16 cellular contexts compared by ENCODE assay signal in genomic region chr22:31241200-31241599, GRCh38. TPM values are rescaled to one million over a fixed set of nuclear protein-coding genes. Genes with fewer than 3 reads are reported as not detected.
DNase-seq lines count a peak whose midpoint lies in the region; ATAC-seq and TF ChIP-seq lines count a peak whose summit lies in the region.
"Had no signal": no experiment of that assay in that cellular context is flagged by ENCODE, and none has a peak within 500 bp of the region (broad histone marks: within the 10 kb centered on the region; RNA-seq: fewer than 3 reads in every experiment).

No MANE protein-coding gene starts in this region.

- no peak overlapping the region for H3K27ac Mint-ChIP-seq in endodermal cell
- H3K27ac Mint-ChIP-seq in osteocyte (ENCODE audit: unreplicated experiment) = peak overlapping the region; percentile 69
- no peak overlapping the region for H3K27ac Mint-ChIP-seq in activated naive CD4-positive, alpha-beta T cell treated with anti-CD3 and anti-CD28 coated beads for 36 hours
- H3K27ac Mint-ChIP-seq: activated CD4-positive, alpha-beta memory T cell treated with anti-CD3 and anti-CD28 coated beads for 36 hours had no signal

- H3K27me3 ChIP-seq in PC-9 (ENCODE audit: insufficient read depth, low read depth) (no peaks in the 10 kb centered on the region), endodermal cell (ENCODE audit: control insufficient read depth, insufficient read depth, low read length, poor library complexity, severe bottlenecking) (no peaks in the 10 kb centered on the region)
- H3K27me3 ChIP-seq: breast epithelium had no signal

- DNase-seq in EL (peak; percentile 50), PC-9 (peak; percentile 24 to 64), endodermal cell (peak; percentile 66), osteocyte (ENCODE audit: extremely low spot score, unreplicated experiment) (no peak), NOMO-1 treated with dmso at 0.1 percent for 144 hours (lab: John Stamatoyannopoulos, UW; ENCODE audit: unreplicated experiment) (no peak)
- DNase-seq in activated naive CD4-positive, alpha-beta T cell treated with anti-CD3 and anti-CD28 coated beads for 36 hours = no peak
- DNase-seq: activated CD4-positive, alpha-beta memory T cell treated with anti-CD3 and anti-CD28 coated beads for 36 hours; activated effector memory CD4-positive, alpha-beta T cell treated with anti-CD3 and anti-CD28 coated beads, Interleukin-2, amount 50 U/mL, for 16 hours; NCI-H1417; NCI-H446; PC-3; substantia nigra had no signal

- H3K4me3 Mint-ChIP-seq in endodermal cell = no peak overlapping the region
- H3K4me3 Mint-ChIP-seq in osteocyte (ENCODE audit: unreplicated experiment) = no peak overlapping the region
- no peak overlapping the region for H3K4me3 Mint-ChIP-seq in activated naive CD4-positive, alpha-beta T cell treated with anti-CD3 and anti-CD28 coated beads for 36 hours
- H3K4me3 Mint-ChIP-seq: activated CD4-positive, alpha-beta memory T cell treated with anti-CD3 and anti-CD28 coated beads for 36 hours had no signal

- no TSS peak for BruUV-seq in PC-9 (replicated peaks; lab: Mats Ljungman, UMichigan)

- no peak overlapping the region for H3K9ac ChIP-seq in endodermal cell (ENCODE audit: extremely low read depth, low read length, poor library complexity, severe bottlenecking)

- ATAC-seq in HG03139 (IDR thresholded peaks at IDR 0.05; ENCODE audit: unreplicated experiment) = no peak
- ATAC-seq in GM18505 (IDR thresholded peaks at IDR 0.05; ENCODE audit: unreplicated experiment) = no peak
- ATAC-seq: PC-3 had no signal

- CTCF ChIA-PET in PC-9 (lab: Charles Lee) = no interaction called here
- CTCF ChIA-PET in activated naive CD4-positive, alpha-beta T cell treated with anti-CD3 and anti-CD28 coated beads for 36 hours (lab: Charles Lee) = no interaction called here

- H3K36me3 Mint-ChIP-seq in endodermal cell (ENCODE audit: low read depth) (peaks cover 11% of the 10 kb centered on the region), osteocyte (ENCODE audit: unreplicated experiment) (no peaks in the 10 kb centered on the region)
- peaks cover 3% of the 10 kb centered on the region for H3K36me3 Mint-ChIP-seq in activated naive CD4-positive, alpha-beta T cell treated with anti-CD3 and anti-CD28 coated beads for 36 hours (ENCODE audit: low read depth)

- peaks cover 45% of the 10 kb centered on the region for H3F3A ChIP-seq in PC-9 (ENCODE audit: insufficient read depth, low read depth)

- H3K9me2 ChIP-seq in PC-9 (ENCODE audit: insufficient read depth) = no peaks in the 10 kb centered on the region

- 50 to 68% methylated on average over 1 of the region's 1 CpG for WGBS in endodermal cell (ENCODE audit: insufficient coverage in 1 of 2, insufficient read length in 1 of 2), 2 experiments

- TF ChIP-seq POLR2A in GM18505 (IDR thresholded peaks at IDR 0.05; ENCODE audit: borderline replicate concordance, extremely low read depth, insufficient read depth, insufficient read length) = no peak

- H4K20me1 ChIP-seq in PC-9 (ENCODE audit: insufficient read depth) = no peaks in the 10 kb centered on the region

- peaks cover 47% of the 10 kb centered on the region for H3K4me1 ChIP-seq in PC-9 (replicated peaks; ENCODE audit: insufficient read depth)
- peaks cover 23% of the 10 kb centered on the region for H3K4me1 ChIP-seq in endodermal cell (ENCODE audit: control insufficient read depth, insufficient read depth, low read length)

- no peak overlapping the region for H2AFZ ChIP-seq in PC-9

- H3K36me3 ChIP-seq in PC-9 (ENCODE audit: low read depth) = no peaks in the 10 kb centered on the region
- no peaks in the 10 kb centered on the region for H3K36me3 ChIP-seq in endodermal cell (ENCODE audit: control insufficient read depth, insufficient read depth, low read length)
- H3K36me3 ChIP-seq: breast epithelium had no signal

- H3K9me3 ChIP-seq in PC-9 (ENCODE audit: insufficient read depth, low read depth) (no peaks in the 10 kb centered on the region), endodermal cell (ENCODE audit: control insufficient read depth, low read length) (no peaks in the 10 kb centered on the region)
- H3K9me3 ChIP-seq: breast epithelium had no signal

- H3K4me3 ChIP-seq in PC-9 (no peak overlapping the region), endodermal cell (ENCODE audit: low read length) (no peak overlapping the region)
- H3K4me3 ChIP-seq: breast epithelium, skin epidermis had no signal

- no peaks in the 10 kb centered on the region for H3K79me2 ChIP-seq in PC-9 (ENCODE audit: low read depth)

- peaks cover 28% of the 10 kb centered on the region for H3K4me1 Mint-ChIP-seq in endodermal cell
- H3K4me1 Mint-ChIP-seq in osteocyte (ENCODE audit: unreplicated experiment) = peaks cover 56% of the 10 kb centered on the region
- H3K4me1 Mint-ChIP-seq in activated naive CD4-positive, alpha-beta T cell treated with anti-CD3 and anti-CD28 coated beads for 36 hours (ENCODE audit: low read depth) = peaks cover 10% of the 10 kb centered on the region

- TF ChIP-seq CTCF in PC-9 (conservative IDR thresholded peaks at IDR 0.05) (no peak), endodermal cell (conservative IDR thresholded peaks at IDR 0.05) (no peak), osteocyte (IDR thresholded peaks at IDR 0.05) (no peak)

- POLR2A ChIA-PET in PC-9 (lab: Charles Lee; ENCODE audit: unreplicated experiment) = no interaction called here

- H3K27ac ChIP-seq in PC-9 (0 out of 2 replicates have a peak overlapping the region, but pooled peaks have one; percentile 2), endodermal cell (ENCODE audit: low read depth, low read length) (no peak overlapping the region)
- H3K27ac ChIP-seq: breast epithelium, skin epidermis had no signal

- H3K9me3 Mint-ChIP-seq in endodermal cell (no peaks in the 10 kb centered on the region), osteocyte (ENCODE audit: unreplicated experiment) (no peaks in the 10 kb centered on the region)
- no peaks in the 10 kb centered on the region for H3K9me3 Mint-ChIP-seq in activated naive CD4-positive, alpha-beta T cell treated with anti-CD3 and anti-CD28 coated beads for 36 hours
- H3K9me3 Mint-ChIP-seq: activated CD4-positive, alpha-beta memory T cell treated with anti-CD3 and anti-CD28 coated beads for 36 hours had no signal

- H3K27me3 Mint-ChIP-seq in endodermal cell (ENCODE audit: insufficient read depth) (no peaks in the 10 kb centered on the region), osteocyte (ENCODE audit: unreplicated experiment) (no peaks in the 10 kb centered on the region)
- no peaks in the 10 kb centered on the region for H3K27me3 Mint-ChIP-seq in activated naive CD4-positive, alpha-beta T cell treated with anti-CD3 and anti-CD28 coated beads for 36 hours (ENCODE audit: low read depth)
- H3K27me3 Mint-ChIP-seq: activated CD4-positive, alpha-beta memory T cell treated with anti-CD3 and anti-CD28 coated beads for 36 hours had no signal

- peak overlapping the region; percentile 78 for H3K4me2 ChIP-seq in PC-9

- intact Hi-C loops in PC-9 (cut with micrococcal nuclease; ENCODE audit: unreplicated experiment) = no loop called here
- intact Hi-C loops in activated naive CD4-positive, alpha-beta T cell treated with anti-CD3 and anti-CD28 coated beads for 36 hours (cut with micrococcal nuclease) = no loop called here

RNA-seq across cellular contexts. Expression of gene LIMK2, which starts 29.1 kb away (rescaled TPM):
- total RNA-seq in PC-9 (2021) (32.8 and 42.5 TPM in 2 replicates), endodermal cell (10 to 100 TPM; 41.4 to 42.2 TPM), osteocyte (49.8 and 53.9 TPM in 2 replicates)
- polyA plus RNA-seq in endodermal cell (2013, experiment 1 of 2) = 26.5 TPM
- 25.9 TPM for polyA plus RNA-seq in endodermal cell (2013, experiment 2 of 2)
- total RNA-seq in activated naive CD4-positive, alpha-beta T cell treated with anti-CD3 and anti-CD28 coated beads for 36 hours = 10 to 100 TPM; 50.8 to 50.9 TPM

RNA-seq across cellular contexts. Expression of gene PIK3IP1, which starts 51.1 kb away (rescaled TPM):
- 15.7 and 17.4 TPM in 2 replicates for total RNA-seq in PC-9 (2021)
- total RNA-seq in endodermal cell = 1 to 10 TPM; 2.0 to 3.5 TPM
- 5.5 TPM for polyA plus RNA-seq in endodermal cell (2013, experiment 1 of 2)
- 4.4 TPM for polyA plus RNA-seq in endodermal cell (2013, experiment 2 of 2)
- total RNA-seq in osteocyte = 10.3 and 13.0 TPM in 2 replicates
- 10 to 100 TPM; 27.4 to 28.6 TPM for total RNA-seq in activated naive CD4-positive, alpha-beta T cell treated with anti-CD3 and anti-CD28 coated beads for 36 hours

Comparison
In these comparisons a context has a peak if more than half of its experiments do, and no peak if none do; other contexts are left out.
1. DNase-seq: peak in EL (single experiment), PC-9 (2 of 2) and endodermal cell (single experiment); none in osteocyte (single experiment), NOMO-1 treated with dmso at 0.1 percent for 144 hours (single experiment) and activated naive CD4-positive, alpha-beta T cell treated with anti-CD3 and anti-CD28 coated beads for 36 hours (single experiment).